9 cellular contexts compared by ENCODE assay signal in genomic region chr1:64967381-64967780, GRCh38. TPM values are rescaled to one million over a fixed set of nuclear protein-coding genes. Genes with fewer than 3 reads are reported as not detected.
A peak's percentile ranks its signal among the peaks of the same experiment; 100 is the strongest.
DNase-seq lines count a peak whose midpoint lies in the region; TF ChIP-seq lines count a peak whose summit lies in the region.
"Had no signal": no experiment of that assay in that cellular context is flagged by ENCODE, and none has a peak within 500 bp of the region (broad histone marks: within the 10 kb centered on the region; RNA-seq: fewer than 3 reads in every experiment).

No MANE protein-coding gene starts in this region.

- H3K4me1 ChIP-seq in iPS-20b (ENCODE audit: insufficient read depth, low read length) (peaks cover 9% of the 10 kb centered on the region), spleen (peaks cover 23 to 48% (median 36%) of the 10 kb centered on the region in 6 donors)

- H3K27me3 ChIP-seq in WERI-Rb-1 (ENCODE audit: insufficient read depth, low read depth, severe bottlenecking), result no peaks in the 10 kb centered on the region
- H3K27me3 ChIP-seq in iPS-20b (ENCODE audit: insufficient read depth, low read length), result peaks cover 40% of the 10 kb centered on the region
- no peaks in the 10 kb centered on the region for H3K27me3 ChIP-seq in spleen (replicated peaks in 1 of 7)

- no peak for TF ChIP-seq CTCF in WERI-Rb-1 (IDR thresholded peaks at IDR 0.05; ENCODE audit: low read depth, low read length)
- no peak for TF ChIP-seq CTCF in spleen (IDR thresholded peaks at IDR 0.05 in 8 of 11, conservative IDR thresholded peaks at IDR 0.05 in 3 of 11)

- no peaks in the 10 kb centered on the region for H3K36me3 ChIP-seq in WERI-Rb-1
- no peaks in the 10 kb centered on the region for H3K36me3 ChIP-seq in iPS-20b (ENCODE audit: insufficient read depth, low read depth, low read length)
- H3K36me3 ChIP-seq in spleen, result no peaks in the 10 kb centered on the region

- H3K9me3 ChIP-seq in WERI-Rb-1 (ENCODE audit: severe bottlenecking), result no peaks in the 10 kb centered on the region
- no peaks in the 10 kb centered on the region for H3K9me3 ChIP-seq in iPS-20b (ENCODE audit: insufficient read depth, low read depth, low read length)
- no peaks in the 10 kb centered on the region for H3K9me3 ChIP-seq in spleen

- WGBS in spleen, 5 donors, result 70 to 80% (median 75%) methylated on average over 6 of the region's 6 CpGs

- peak; percentile 34 for DNase-seq in DMS53 (lab: John Stamatoyannopoulos, UW)
- no peak for DNase-seq in DMS53 treated with DMSO at 0.1 percent for 48 hours (lab: John Stamatoyannopoulos, UW; ENCODE audit: unreplicated experiment)
- peak; percentile 19 for DNase-seq in WERI-Rb-1
- DNase-seq in spleen, result peak; percentile 78
- no peak for DNase-seq in NCI-H748 treated with DMSO at 0.1 percent for 48 hours (lab: John Stamatoyannopoulos, UW)
- DNase-seq in NCI-H2081 (lab: John Stamatoyannopoulos, UW), result no peak
- DNase-seq in NCI-H510A (lab: John Stamatoyannopoulos, UW), result no peak
- DNase-seq: activated CD4-positive, alpha-beta T cell treated with anti-CD3 and anti-CD28 coated beads, Interleukin-2, amount 50 U/mL, for 48 hours had no signal

- H3K4me3 ChIP-seq in WERI-Rb-1 (ENCODE audit: low read depth, low read length) (peak overlapping the region; percentile 55), iPS-20b (ENCODE audit: low read length) (peak overlapping the region; percentile 74; the same call in 1 of the 2 replicates), spleen (peak overlapping the region in 2 of 8 donors; percentile 82 to 89)

- no peak for TF ChIP-seq POLR2A in spleen (IDR thresholded peaks at IDR 0.05)

- H3K27ac ChIP-seq in WERI-Rb-1 (no peak overlapping the region), iPS-20b (ENCODE audit: low read length) (no peak overlapping the region), spleen (peak overlapping the region in 1 of 8 donors; percentile 98)

- intact Hi-C loops in spleen (cut with DNase I; ENCODE audit: low total_unique reads), result loop anchor here (10.0 kb wide), 2 partner anchors 53 to 103 kb away; no protein-coding TSS in a partner anchor

- H3K9ac ChIP-seq in iPS-20b (ENCODE audit: low read depth, low read length), result no peak overlapping the region

RNA-seq across cellular contexts. Expression of gene JAK1, which starts 1.0 kb away (rescaled TPM):
- 100 to 1,000 TPM; 199 to 270 (median 212) TPM for total RNA-seq in spleen
- 10 to 100 TPM; 46.6 to 66.0 (median 47.5) TPM for polyA plus RNA-seq in spleen

Comparison
In these comparisons a context has a peak if more than half of its experiments do, and no peak if none do; other contexts are left out.
1. DNase-seq: peak in DMS53 (single experiment), WERI-Rb-1 (single experiment) and spleen (single experiment); none in DMS53 treated with DMSO at 0.1 percent for 48 hours (single experiment), NCI-H748 treated with DMSO at 0.1 percent for 48 hours (single experiment), NCI-H2081 (0 of 2) and NCI-H510A (single experiment).